8 cellular contexts compared by ENCODE assay signal in the genomic region with DNA sequence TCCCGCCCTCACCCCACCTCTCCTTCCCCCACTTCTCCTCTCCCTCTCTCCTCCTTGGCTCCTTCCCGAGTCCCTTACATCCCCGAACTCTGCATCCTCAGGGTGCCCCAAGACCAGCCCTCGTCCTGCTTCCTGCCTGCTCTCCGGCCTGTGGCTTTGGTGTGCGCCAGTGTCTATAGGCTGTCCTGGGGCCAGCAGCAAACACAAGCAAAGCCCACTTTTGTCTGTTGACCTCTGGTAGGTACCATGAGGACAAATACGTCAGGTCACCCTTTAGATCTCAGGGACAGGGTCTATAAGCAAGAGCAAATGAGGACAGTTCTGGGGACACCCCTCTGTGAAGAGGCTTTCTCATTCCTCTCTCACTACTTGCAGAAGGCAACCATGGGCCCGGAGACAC. TPM values are rescaled to one million over a fixed set of nuclear protein-coding genes. Genes with fewer than 3 reads are reported as not detected.
DNase-seq lines count a peak whose midpoint lies in the region; ATAC-seq, FAIRE-seq and TF ChIP-seq lines count a peak whose summit lies in the region.

No MANE protein-coding gene starts in this region.

- H3K9me3 Mint-ChIP-seq in CD4-positive, alpha-beta T cell = no peaks in the 10 kb centered on the region
- H3K9me3 Mint-ChIP-seq in endothelial cell (ENCODE audit: unreplicated experiment) = no peaks in the 10 kb centered on the region

- FAIRE-seq in GM19239 (lab: Jason Lieb, UNC) = no peak

- H3K79me2 ChIP-seq in PC-3 (ENCODE audit: low read length) = no peaks in the 10 kb centered on the region
- H3K79me2 ChIP-seq in osteoblast (ENCODE audit: insufficient read depth, low read length) = peaks cover 20% of the 10 kb centered on the region

- H3K4me1 ChIP-seq in PC-3 (ENCODE audit: insufficient read depth, low read length) = no peaks in the 10 kb centered on the region
- peaks cover 15% of the 10 kb centered on the region for H3K4me1 ChIP-seq in osteoblast (ENCODE audit: insufficient read depth, low read length)

- H4K20me1 ChIP-seq in PC-3 (ENCODE audit: low read length) = no peaks in the 10 kb centered on the region
- peaks cover 5% of the 10 kb centered on the region for H4K20me1 ChIP-seq in osteoblast (ENCODE audit: insufficient read depth, low read length)

- H3K4me3 ChIP-seq in PC-3 (ENCODE audit: low read length) (peak overlapping the region; percentile 37; the same call in 1 of the 2 replicates), osteoblast (ENCODE audit: insufficient read depth, low read length) (peak overlapping the region; percentile 92)

- H3K27ac Mint-ChIP-seq in CD4-positive, alpha-beta T cell = no peak overlapping the region
- no peak overlapping the region for H3K27ac Mint-ChIP-seq in endothelial cell (ENCODE audit: unreplicated experiment)

- H3K36me3 ChIP-seq in PC-3 (ENCODE audit: low read depth, low read length) (no peaks in the 10 kb centered on the region), osteoblast (ENCODE audit: insufficient read depth, low read length) (peaks cover 7% of the 10 kb centered on the region)

- no peaks in the 10 kb centered on the region for H3K36me3 Mint-ChIP-seq in CD4-positive, alpha-beta T cell (ENCODE audit: low read depth)
- H3K36me3 Mint-ChIP-seq in endothelial cell (ENCODE audit: low read depth, unreplicated experiment) = peaks cover 12% of the 10 kb centered on the region

- H2AFZ ChIP-seq in PC-3 (ENCODE audit: low read length) = peak overlapping the region; percentile 61; the same call in 1 of the 2 replicates
- H2AFZ ChIP-seq in osteoblast (ENCODE audit: low read length) = peak overlapping the region; percentile 96

- POLR2A ChIA-PET in CD4-positive, alpha-beta T cell (lab: Charles Lee) = interaction anchor here (1.4 kb wide), 1 partner anchor 9 kb away, joined by 5 read pairs; no protein-coding TSS in a partner anchor
- POLR2A ChIA-PET in PC-3 (lab: Charles Lee; ENCODE audit: unreplicated experiment) = no interaction called here

- no peaks in the 10 kb centered on the region for H3K9me3 ChIP-seq in CD4-positive, alpha-beta T cell (ENCODE audit: control insufficient read depth, low read length)
- H3K9me3 ChIP-seq in PC-3 (ENCODE audit: low read length) (no peaks in the 10 kb centered on the region), osteoblast (ENCODE audit: low read depth, low read length) (no peaks in the 10 kb centered on the region)

- no peak for TF ChIP-seq CTCF in CD4-positive, alpha-beta T cell (IDR thresholded peaks at IDR 0.05)
- no peak for TF ChIP-seq CTCF in PC-3 (conservative IDR thresholded peaks at IDR 0.05; ENCODE audit: low read depth, low read length)
- no peak for TF ChIP-seq CTCF in endothelial cell (IDR thresholded peaks at IDR 0.05; ENCODE audit: unreplicated experiment)
- TF ChIP-seq CTCF in osteoblast (IDR thresholded peaks at IDR 0.05; ENCODE audit: extremely low read depth, low read depth, low read length) = no peak
- TF ChIP-seq CTCF in GM10266 (IDR thresholded peaks at IDR 0.05; ENCODE audit: control insufficient read depth, insufficient read depth, low read depth, missing control alignments) = no peak

- BruUV-seq in PC-3 (replicated peaks; lab: Mats Ljungman, UMichigan) = no TSS peak

- H3F3A ChIP-seq in PC-3 (ENCODE audit: low read length, unreplicated experiment) = no peaks in the 10 kb centered on the region

- in situ Hi-C loops in ACHN (cut with HindIII; ENCODE audit: low pct_ligation_motif_present, low pct_unique_long_range_greater_than_20kb, low sequenced_read_pairs) = no loop called here

- H3K4me2 ChIP-seq in PC-3 (ENCODE audit: low read length) (peak overlapping the region; percentile 52), osteoblast (ENCODE audit: insufficient read depth, low read length) (peak overlapping the region; percentile 79)

- H3K4me3 Mint-ChIP-seq in CD4-positive, alpha-beta T cell = peak overlapping the region; percentile 97
- H3K4me3 Mint-ChIP-seq in endothelial cell (ENCODE audit: unreplicated experiment) = peak overlapping the region; percentile 89

- CTCF ChIA-PET in CD4-positive, alpha-beta T cell (lab: Charles Lee) = interaction anchor here (2.7 kb wide), 2 partner anchors 11 to 30 kb away, joined by 8 to 13 read pairs; no protein-coding TSS in a partner anchor
- CTCF ChIA-PET in PC-3 (lab: Charles Lee) = no interaction called here

- peaks cover 49% of the 10 kb centered on the region for H3K27me3 Mint-ChIP-seq in CD4-positive, alpha-beta T cell
- H3K27me3 Mint-ChIP-seq in endothelial cell (ENCODE audit: unreplicated experiment) = peaks cover 16% of the 10 kb centered on the region

- no peak for ATAC-seq in CD4-positive, alpha-beta T cell (ENCODE audit: poor library complexity)
- ATAC-seq in PC-3 = peak; percentile 29

- no peaks in the 10 kb centered on the region for H3K9me2 ChIP-seq in PC-3 (replicated peaks; ENCODE audit: low read length)

- no peak overlapping the region for H3K9ac ChIP-seq in PC-3 (ENCODE audit: low read length)

- intact Hi-C loops in CD4-positive, alpha-beta T cell (cut with DNase I, micrococcal nuclease) = loop anchor here in 1 of 2 experiments (1.0 kb wide), 1 partner anchor 36 kb away; no protein-coding TSS in a partner anchor
- intact Hi-C loops in PC-3 (cut with micrococcal nuclease) = no loop called here

- DNase-seq in CD4-positive, alpha-beta T cell = no peak
- DNase-seq in PC-3 (no peak), endothelial cell (ENCODE audit: low spot score) (no peak), osteoblast (ENCODE audit: insufficient read length, low spot score, missing footprints) (peak; percentile 79), ACHN (no peak), NCI-H446 (lab: John Stamatoyannopoulos, UW) (no peak), GM19239 (ENCODE audit: insufficient read length, low spot score) (no peak), GM10266 (ENCODE audit: extremely low spot score) (no peak)

- peaks cover 9% of the 10 kb centered on the region for H3K4me1 Mint-ChIP-seq in CD4-positive, alpha-beta T cell (ENCODE audit: low read depth)
- peaks cover 5% of the 10 kb centered on the region for H3K4me1 Mint-ChIP-seq in endothelial cell (ENCODE audit: unreplicated experiment)

- H3K27ac ChIP-seq in CD4-positive, alpha-beta T cell (ENCODE audit: low read depth, low read length) = no peak overlapping the region
- H3K27ac ChIP-seq in PC-3 (ENCODE audit: low read length) = no peak overlapping the region
- H3K27ac ChIP-seq in osteoblast (ENCODE audit: low read depth, low read length) = peak overlapping the region; percentile 58

- peaks cover 17% of the 10 kb centered on the region for H3K27me3 ChIP-seq in CD4-positive, alpha-beta T cell (ENCODE audit: control insufficient read depth, insufficient read depth, low read length)
- peaks cover 9% of the 10 kb centered on the region for H3K27me3 ChIP-seq in PC-3 (ENCODE audit: low read length)
- H3K27me3 ChIP-seq in osteoblast (ENCODE audit: insufficient read depth, low read length) = no peaks in the 10 kb centered on the region

RNA-seq across cellular contexts. Expression of gene COPZ2, which starts 0.3 kb away (rescaled TPM):
- under 1 TPM; 0.47 to 0.88 TPM for total RNA-seq in CD4-positive, alpha-beta T cell
- total RNA-seq in PC-3 (2014; rRNA removed) = 0.63 and 1.3 TPM in 2 replicates
- total RNA-seq in endothelial cell (ENCODE audit: unreplicated experiment) = not detected
- 117 and 121 TPM in 2 replicates for total RNA-seq in osteoblast

RNA-seq across cellular contexts. Expression of gene NFE2L1, which starts 10.2 kb away (rescaled TPM):
- total RNA-seq in CD4-positive, alpha-beta T cell = 10 to 100 TPM; 28.1 to 30.6 TPM
- total RNA-seq in PC-3 (2014; rRNA removed) (45.1 and 72.6 TPM in 2 replicates), endothelial cell (ENCODE audit: unreplicated experiment) (243 TPM), osteoblast (144 and 165 TPM in 2 replicates)

Comparison
In these comparisons a context has a peak if more than half of its experiments do, and no peak if none do; other contexts are left out.
1. RNA of gene COPZ2, which starts 0.3 kb away (total RNA-seq): 117 to 121 TPM in osteoblast; 0.63 to 1.3 TPM in PC-3, 0.47 to 0.88 TPM in CD4-positive, alpha-beta T cell and not detected in endothelial cell (single experiment); every median in the first group is over 10 times any median in the second.